In genomic region chr10:120508393-120508792, GRCh38 we compare ENCODE assay signal across 13 cellular contexts. TPM values are rescaled to one million over a fixed set of nuclear protein-coding genes. Genes with fewer than 3 reads are reported as not detected.
A peak's percentile ranks its signal among the peaks of the same experiment; 100 is the strongest.
DNase-seq lines count a peak whose midpoint lies in the region; ATAC-seq, FAIRE-seq and TF ChIP-seq lines count a peak whose summit lies in the region.
"Had no signal": no experiment of that assay in that cellular context is flagged by ENCODE, and none has a peak within 500 bp of the region (broad histone marks: within the 10 kb centered on the region; RNA-seq: fewer than 3 reads in every experiment).

No MANE protein-coding gene starts in this region.

- no peak overlapping the region for H3K27ac ChIP-seq in hepatocyte
- no peak overlapping the region for H3K27ac ChIP-seq in WERI-Rb-1

- no peak for FAIRE-seq in H54 (lab: Jason Lieb, UNC)
- FAIRE-seq: small intestine had no signal

- no peaks in the 10 kb centered on the region for H4K20me1 ChIP-seq in hepatocyte (ENCODE audit: insufficient read depth, poor library complexity, severe bottlenecking)

- whole genome bisulfite sequencing in hepatocyte (ENCODE audit: low lambda C conversion rate, missing lambda C conversion rate) = 85% methylated on average over 7 of the region's 7 CpGs

- no peaks in the 10 kb centered on the region for H3K79me2 ChIP-seq in hepatocyte

- H3K36me3 ChIP-seq in hepatocyte (replicated peaks; ENCODE audit: insufficient read depth, low read depth) = no peaks in the 10 kb centered on the region
- H3K36me3 ChIP-seq in WERI-Rb-1 = peaks cover 13% of the 10 kb centered on the region

- H3K4me2 ChIP-seq in hepatocyte = no peak overlapping the region

- H3K4me3 ChIP-seq in AG10803 (ENCODE audit: low read length) (no peak overlapping the region), hepatocyte (no peak overlapping the region), WERI-Rb-1 (ENCODE audit: low read depth, low read length) (no peak overlapping the region)

- no peak overlapping the region for H2AFZ ChIP-seq in hepatocyte

- TF ChIP-seq CTCF in AG10803 (conservative IDR thresholded peaks at IDR 0.05; ENCODE audit: low read length) = no peak
- TF ChIP-seq CTCF in hepatocyte (IDR thresholded peaks at IDR 0.05; ENCODE audit: poor library complexity) = no peak
- TF ChIP-seq CTCF in WERI-Rb-1 (IDR thresholded peaks at IDR 0.05; ENCODE audit: low read depth, low read length) = no peak

- ATAC-seq in HG03135 (IDR thresholded peaks at IDR 0.05; ENCODE audit: unreplicated experiment) = no peak

- H3K27me3 ChIP-seq in hepatocyte (no peaks in the 10 kb centered on the region), WERI-Rb-1 (ENCODE audit: insufficient read depth, low read depth, severe bottlenecking) (no peaks in the 10 kb centered on the region)

- H3K9me2 ChIP-seq in hepatocyte (replicated peaks; ENCODE audit: insufficient read depth) = no peaks in the 10 kb centered on the region

- no peak for TF ChIP-seq POLR2A in H54 (IDR thresholded peaks at IDR 0.05; ENCODE audit: low read depth, low read length)

- H3K4me1 ChIP-seq in hepatocyte (ENCODE audit: insufficient read depth) = no peaks in the 10 kb centered on the region
- H3K4me1 ChIP-seq: Caco-2 had no signal

- DNase-seq in AG10803 (ENCODE audit: low read depth) = peak; percentile 92
- DNase-seq in H54 (ENCODE audit: insufficient read length, low spot score) = peak; percentile 45
- DNase-seq in SKM-1 treated with dmso at 0.1 percent for 144 hours (lab: John Stamatoyannopoulos, UW; ENCODE audit: unreplicated experiment) = peak; percentile 35
- DNase-seq in fibroblast of peridontal ligament (ENCODE audit: extremely low read depth) = peak; percentile 6
- no peak for DNase-seq in hepatocyte (ENCODE audit: low spot score)
- DNase-seq in WERI-Rb-1 = no peak
- no peak for DNase-seq in activated effector memory CD4-positive, alpha-beta T cell treated with anti-CD3 and anti-CD28 coated beads, Interleukin-2, amount 50 U/mL, for 16 hours
- DNase-seq: Caco-2, KG1, small intestine had no signal

- H3K9me3 ChIP-seq in hepatocyte (ENCODE audit: low read depth) (no peaks in the 10 kb centered on the region), WERI-Rb-1 (ENCODE audit: severe bottlenecking) (peaks cover 3% of the 10 kb centered on the region)
- H3K9me3 ChIP-seq: Caco-2 had no signal

RNA-seq across cellular contexts. Expression of gene PLPP4, which starts 51.4 kb away (rescaled TPM):
- total RNA-seq in hepatocyte = 1.5 and 3.4 TPM in 2 replicates
- 10.0 and 10.8 TPM in 2 replicates for polyA plus RNA-seq in hepatocyte
- total RNA-seq: activated T-helper 1 cell treated with anti-CD3 and anti-CD28 coated beads, Interleukin-12 subunit alpha, Interleukin-12 subunit beta, Interleukin-2, Interleukin-4 antibody, amounts not matched to agents 30 ng/mL and 10 ng/mL and 1 ng/mL, durations not matched to agents 14 hours and 24 hours and 36 hours; NCI-H460 had no signal

Comparison
In these comparisons a context has a peak if more than half of its experiments do, and no peak if none do; other contexts are left out.
1. DNase-seq: peak in AG10803 (single experiment), H54 (single experiment), SKM-1 treated with dmso at 0.1 percent for 144 hours (single experiment) and fibroblast of peridontal ligament (single experiment); none in hepatocyte (single experiment), WERI-Rb-1 (single experiment) and activated effector memory CD4-positive, alpha-beta T cell treated with anti-CD3 and anti-CD28 coated beads, Interleukin-2, amount 50 U/mL, for 16 hours (single experiment).